ENCODE assay signal across 21 cellular contexts in the genomic region with DNA sequence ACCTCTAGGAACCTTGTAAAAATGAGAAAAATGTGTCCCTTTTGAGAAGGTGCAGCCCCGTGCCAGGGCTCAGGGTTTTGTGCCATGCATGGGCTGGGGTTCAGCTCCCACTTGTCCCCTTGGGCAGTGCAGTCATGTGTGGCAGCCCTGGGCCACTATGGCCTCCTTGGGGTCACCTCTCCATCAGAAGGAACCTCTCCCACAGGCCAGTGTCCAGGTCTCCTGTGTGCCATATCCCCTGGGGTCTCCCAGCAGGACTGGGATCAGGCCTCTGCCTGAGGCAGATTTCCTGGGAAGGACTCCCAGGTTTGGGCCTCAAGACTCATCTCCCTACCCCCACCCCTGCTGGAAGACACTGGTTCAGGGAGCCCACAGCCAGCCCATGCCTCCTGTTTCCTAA.
"Had no signal": no experiment of that assay in that cellular context is flagged by ENCODE, and none has a peak within 500 bp of the region (broad histone marks: within the 10 kb centered on the region; RNA-seq: fewer than 3 reads in every experiment).

No MANE protein-coding gene starts in this region.

- H3K9me3 Mint-ChIP-seq: activated CD4-positive, alpha-beta memory T cell treated with anti-CD3 and anti-CD28 coated beads, Interleukin-2, amount 10 ng/mL, durations not matched to agents 7 days and 5 days; activated CD4-positive, alpha-beta T cell treated with anti-CD3 and anti-CD28 coated beads, Interleukin-2, amount 10 ng/mL, durations not matched to agents 7 days and 5 days; activated naive CD4-positive, alpha-beta T cell treated with anti-CD3 and anti-CD28 coated beads, Interleukin-2, amount 10 ng/mL, durations not matched to agents 7 days and 5 days; activated naive CD4-positive, alpha-beta T cell treated with anti-CD3 and anti-CD28 coated beads, Interleukin-2, amount 50 U/mL, for 72 hours; activated naive CD8-positive, alpha-beta T cell treated with anti-CD3 and anti-CD28 coated beads, Interleukin-2, amount 10 ng/mL, durations not matched to agents 7 days and 5 days; activated T-cell treated with anti-CD3 and anti-CD28 coated beads, Interleukin-2, amount 50 U/mL, for 24 hours; activated T-cell treated with anti-CD3 and anti-CD28 coated beads, Interleukin-2, amount 50 U/mL, for 72 hours had no signal

- H3K4me3 ChIP-seq: body of pancreas, colonic mucosa, esophagus squamous epithelium had no signal

- H3K27me3 ChIP-seq: body of pancreas, colonic mucosa had no signal

- H3K36me3 Mint-ChIP-seq: activated naive CD4-positive, alpha-beta T cell treated with anti-CD3 and anti-CD28 coated beads, Interleukin-2, amount 10 ng/mL, durations not matched to agents 7 days and 5 days; activated naive CD4-positive, alpha-beta T cell treated with anti-CD3 and anti-CD28 coated beads, Interleukin-2, amount 50 U/mL, for 72 hours; activated naive CD8-positive, alpha-beta T cell treated with anti-CD3 and anti-CD28 coated beads, Interleukin-2, amount 10 ng/mL, durations not matched to agents 7 days and 5 days had no signal

- H3K27me3 Mint-ChIP-seq: activated CD4-positive, alpha-beta memory T cell treated with anti-CD3 and anti-CD28 coated beads, Interleukin-2, amount 10 ng/mL, durations not matched to agents 7 days and 5 days; activated CD4-positive, alpha-beta T cell treated with anti-CD3 and anti-CD28 coated beads, Interleukin-2, amount 10 ng/mL, durations not matched to agents 7 days and 5 days; activated naive CD8-positive, alpha-beta T cell treated with anti-CD3 and anti-CD28 coated beads, Interleukin-2, amount 10 ng/mL, durations not matched to agents 7 days and 5 days; activated T-cell treated with anti-CD3 and anti-CD28 coated beads, Interleukin-2, amount 50 U/mL, for 24 hours had no signal

- H3K9me3 ChIP-seq: body of pancreas, colonic mucosa, esophagus squamous epithelium had no signal

- H3K4me3 Mint-ChIP-seq: activated CD4-positive, alpha-beta memory T cell treated with anti-CD3 and anti-CD28 coated beads, Interleukin-2, amount 10 ng/mL, durations not matched to agents 7 days and 5 days; activated CD4-positive, alpha-beta T cell treated with anti-CD3 and anti-CD28 coated beads, Interleukin-2, amount 10 ng/mL, durations not matched to agents 7 days and 5 days; activated naive CD4-positive, alpha-beta T cell treated with anti-CD3 and anti-CD28 coated beads, Interleukin-2, amount 10 ng/mL, durations not matched to agents 7 days and 5 days; activated naive CD8-positive, alpha-beta T cell treated with anti-CD3 and anti-CD28 coated beads, Interleukin-2, amount 10 ng/mL, durations not matched to agents 7 days and 5 days; activated T-cell treated with anti-CD3 and anti-CD28 coated beads, Interleukin-2, amount 50 U/mL, for 24 hours; activated T-cell treated with anti-CD3 and anti-CD28 coated beads, Interleukin-2, amount 50 U/mL, for 72 hours had no signal

- ATAC-seq: activated T-cell treated with anti-CD3 and anti-CD28 coated beads, Interleukin-2, amount 50 U/mL, for 72 hours; body of pancreas had no signal

- H3K27ac Mint-ChIP-seq: activated CD4-positive, alpha-beta memory T cell treated with anti-CD3 and anti-CD28 coated beads, Interleukin-2, amount 10 ng/mL, durations not matched to agents 7 days and 5 days; activated CD4-positive, alpha-beta T cell treated with anti-CD3 and anti-CD28 coated beads, Interleukin-2, amount 10 ng/mL, durations not matched to agents 7 days and 5 days; activated naive CD4-positive, alpha-beta T cell treated with anti-CD3 and anti-CD28 coated beads, Interleukin-2, amount 10 ng/mL, durations not matched to agents 7 days and 5 days; activated naive CD4-positive, alpha-beta T cell treated with anti-CD3 and anti-CD28 coated beads, Interleukin-2, amount 50 U/mL, for 72 hours; activated naive CD8-positive, alpha-beta T cell treated with anti-CD3 and anti-CD28 coated beads, Interleukin-2, amount 10 ng/mL, durations not matched to agents 7 days and 5 days; activated T-cell treated with anti-CD3 and anti-CD28 coated beads, Interleukin-2, amount 50 U/mL, for 24 hours; activated T-cell treated with anti-CD3 and anti-CD28 coated beads, Interleukin-2, amount 50 U/mL, for 72 hours had no signal

- H3K36me3 ChIP-seq: colonic mucosa, esophagus squamous epithelium had no signal

- H3K27ac ChIP-seq: body of pancreas, colonic mucosa, epithelial cell of prostate, esophagus squamous epithelium had no signal

- H3K4me1 Mint-ChIP-seq: activated CD4-positive, alpha-beta T cell treated with anti-CD3 and anti-CD28 coated beads, Interleukin-2, amount 10 ng/mL, durations not matched to agents 7 days and 5 days; activated naive CD4-positive, alpha-beta T cell treated with anti-CD3 and anti-CD28 coated beads, Interleukin-2, amount 10 ng/mL, durations not matched to agents 7 days and 5 days; activated naive CD8-positive, alpha-beta T cell treated with anti-CD3 and anti-CD28 coated beads, Interleukin-2, amount 10 ng/mL, durations not matched to agents 7 days and 5 days had no signal

- H3K4me1 ChIP-seq: body of pancreas, colonic mucosa, esophagus squamous epithelium had no signal

- DNase-seq: activated CD4-positive, alpha-beta memory T cell treated with anti-CD3 and anti-CD28 coated beads, Interleukin-2, amount 10 ng/mL, durations not matched to agents 7 days and 5 days; activated CD4-positive, alpha-beta T cell treated with anti-CD3 and anti-CD28 coated beads for 1 hour; activated CD4-positive, alpha-beta T cell treated with anti-CD3 and anti-CD28 coated beads for 4 hours; activated CD4-positive, alpha-beta T cell treated with anti-CD3 and anti-CD28 coated beads, Interleukin-2, amount 10 ng/mL, durations not matched to agents 7 days and 5 days; activated CD4-positive, alpha-beta T cell treated with anti-CD3 and anti-CD28 coated beads, Interleukin-2, amount 50 U/mL, for 4 hours; activated CD8-positive, alpha-beta memory T cell treated with anti-CD3 and anti-CD28 coated beads, Interleukin-2, amount 50 U/mL, for 48 hours; activated gamma-delta T cell; activated naive CD4-positive, alpha-beta T cell; activated naive CD4-positive, alpha-beta T cell treated with anti-CD3 and anti-CD28 coated beads, Interleukin-2, amount 10 ng/mL, durations not matched to agents 7 days and 5 days; activated naive CD8-positive, alpha-beta T cell treated with anti-CD3 and anti-CD28 coated beads, Interleukin-2, amount 10 ng/mL, durations not matched to agents 7 days and 5 days; activated T-cell treated with anti-CD3 and anti-CD28 coated beads for 4 hours; activated T-cell treated with anti-CD3 and anti-CD28 coated beads, Interleukin-2, amount 50 U/mL, for 24 hours; activated T-cell treated with anti-CD3 and anti-CD28 coated beads, Interleukin-2, amount 50 U/mL, for 72 hours; body of pancreas; caudate nucleus; colonic mucosa; effector CD8-positive, alpha-beta T cell; esophagus squamous epithelium; T-helper 2 cell had no signal
